Comparison of ENCODE assay signal across 8 cellular contexts in the genomic region with DNA sequence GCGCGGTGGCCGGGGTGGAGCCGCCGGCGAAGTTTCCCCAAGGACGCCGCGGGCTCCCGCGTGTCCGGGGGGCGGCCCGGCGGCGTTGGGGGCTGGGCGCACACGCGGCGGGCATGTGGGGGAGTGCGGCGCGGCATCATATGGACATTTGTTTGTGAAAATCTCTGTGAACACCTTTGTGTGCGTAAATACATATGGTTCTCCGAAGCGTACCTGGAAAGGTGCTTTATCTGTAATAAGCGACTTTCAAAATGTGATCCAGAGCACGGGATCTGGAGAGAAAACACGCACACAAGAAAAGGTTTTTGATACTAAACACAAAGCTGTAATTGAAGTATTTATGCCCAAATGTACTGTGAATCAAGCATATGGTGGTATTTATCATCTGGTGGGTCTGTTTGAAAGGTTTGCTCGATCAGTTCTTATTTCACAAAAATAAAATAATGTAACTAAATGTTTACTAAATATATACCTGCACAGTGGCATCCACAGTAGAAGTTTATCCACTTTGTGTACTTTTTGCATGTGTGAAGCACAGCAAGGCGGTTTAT. TPM values are rescaled to one million over a fixed set of nuclear protein-coding genes. Genes with fewer than 3 reads are reported as not detected.
DNase-seq lines count a peak whose midpoint lies in the region; ATAC-seq, FAIRE-seq and TF ChIP-seq lines count a peak whose summit lies in the region.

No MANE protein-coding gene starts in this region.

- no peaks in the 10 kb centered on the region for H3K9me2 ChIP-seq in Loucy (replicated peaks; ENCODE audit: low read depth, low read length)

- H3K9ac ChIP-seq in Loucy (ENCODE audit: low read depth, low read length, poor library complexity, severe bottlenecking): peak overlapping the region; percentile 83
- H3K9ac ChIP-seq in mammary epithelial cell (ENCODE audit: insufficient read depth, low read length): peak overlapping the region; percentile 78

- 19% methylated on average over 10 of the region's 31 CpGs for WGBS in mammary epithelial cell (ENCODE audit: low coverage, missing lambda C conversion rate)

- peak overlapping the region; percentile 70 for H3K4me3 Mint-ChIP-seq in Calu3 (ENCODE audit: low read depth, unreplicated experiment)

- H3K27me3 ChIP-seq in Loucy (ENCODE audit: insufficient read depth, low read length, poor library complexity, severe bottlenecking): no peaks in the 10 kb centered on the region
- H3K27me3 ChIP-seq in mammary epithelial cell (ENCODE audit: insufficient read depth, low read length): no peaks in the 10 kb centered on the region

- H3K79me2 ChIP-seq in Loucy (ENCODE audit: insufficient read depth, low read length): peaks cover 45% of the 10 kb centered on the region
- H3K79me2 ChIP-seq in mammary epithelial cell (ENCODE audit: insufficient read depth, low read length): peaks cover 38% of the 10 kb centered on the region

- TF ChIP-seq CTCF in Calu3 (IDR thresholded peaks at IDR 0.05; ENCODE audit: unreplicated experiment) (no peak), Loucy (conservative IDR thresholded peaks at IDR 0.05; ENCODE audit: low read length) (no peak), mammary epithelial cell (conservative IDR thresholded peaks at IDR 0.05 in 1 of 2, IDR thresholded peaks at IDR 0.05 in 1 of 2; ENCODE audit: extremely low read depth in 1 of 2, insufficient read depth in 1 of 2, low read depth in 1 of 2, low read length in 2 of 2) (no peak), mucosa of descending colon (IDR thresholded peaks at IDR 0.05) (no peak)

- peaks cover 29% of the 10 kb centered on the region for H4K20me1 ChIP-seq in Loucy (ENCODE audit: insufficient read depth, low read length, poor library complexity, severe bottlenecking)
- no peaks in the 10 kb centered on the region for H4K20me1 ChIP-seq in mammary epithelial cell (ENCODE audit: insufficient read depth, low read length)

- H3K36me3 ChIP-seq in Loucy (ENCODE audit: insufficient read depth, low read length): no peaks in the 10 kb centered on the region; the same call in 1 of the 2 replicates
- H3K36me3 ChIP-seq in mammary epithelial cell (ENCODE audit: insufficient read depth, low read length): no peaks in the 10 kb centered on the region
- H3K36me3 ChIP-seq in mucosa of descending colon (ENCODE audit: low read depth): no peaks in the 10 kb centered on the region

- no peak for ATAC-seq in mucosa of descending colon
- no peak for ATAC-seq in GM21786 (IDR thresholded peaks at IDR 0.05; ENCODE audit: unreplicated experiment)
- no peak for ATAC-seq in GM19328 (IDR thresholded peaks at IDR 0.05; ENCODE audit: unreplicated experiment)

- peaks cover 32% of the 10 kb centered on the region for H3K4me1 Mint-ChIP-seq in Calu3 (ENCODE audit: low read depth, unreplicated experiment)

- H3F3A ChIP-seq in Loucy (ENCODE audit: low read depth): peaks cover 10% of the 10 kb centered on the region; the same call in 1 of the 2 replicates

- peak overlapping the region; percentile 76 for H3K4me3 ChIP-seq in Loucy (ENCODE audit: low read length, poor library complexity, severe bottlenecking)
- peak overlapping the region; percentile 50 to 55 (median 51) for H3K4me3 ChIP-seq in mammary epithelial cell (replicated peaks in 1 of 3; ENCODE audit: insufficient read depth in 1 of 3, low read depth in 2 of 3, low read length in 3 of 3)
- peak overlapping the region; percentile 17 for H3K4me3 ChIP-seq in mucosa of descending colon

- in situ Hi-C loops in mammary epithelial cell (cut with MboI; ENCODE audit: low sequenced_read_pairs in 2 of 2): loop anchor here (10.0 to 25.0 kb wide), 4 partner anchors 157 to 389 kb away; no protein-coding TSS in a partner anchor

- H3K27ac Mint-ChIP-seq in Calu3 (ENCODE audit: unreplicated experiment): peak overlapping the region; percentile 34

- dilution Hi-C loops in mammary epithelial cell (cut with HindIII; ENCODE audit: low sequenced_read_pairs): loop anchor here (5.0 kb wide), 1 partner anchor 159 kb away; no protein-coding TSS in a partner anchor

- H3K36me3 Mint-ChIP-seq in Calu3 (ENCODE audit: insufficient read depth, unreplicated experiment): peaks cover 54% of the 10 kb centered on the region

- H3K4me1 ChIP-seq in Loucy (ENCODE audit: insufficient read depth, low read length, poor library complexity, severe bottlenecking): peaks cover 61% of the 10 kb centered on the region
- peaks cover 12% of the 10 kb centered on the region for H3K4me1 ChIP-seq in mammary epithelial cell (ENCODE audit: insufficient read depth, low read length)
- H3K4me1 ChIP-seq in mucosa of descending colon (ENCODE audit: low read depth): peaks cover 17% of the 10 kb centered on the region

- BruUV-seq in Calu3 (replicated peaks; lab: Mats Ljungman, UMichigan) (TSS peak; percentile 78), mammary epithelial cell (replicated peaks; lab: Mats Ljungman, UMichigan) (TSS peak; percentile 19)

- FAIRE-seq in frontal cortex (lab: Jason Lieb, UNC): no peak

- no peak for DNase-seq in Calu3
- no peak for DNase-seq in mammary epithelial cell
- no peak for DNase-seq in mucosa of descending colon
- DNase-seq in frontal cortex (ENCODE audit: low spot score in 2 of 2): no peak
- no peak for DNase-seq in NCI-H226

- H3K4me2 ChIP-seq in Loucy (ENCODE audit: low read depth, low read length, poor library complexity, severe bottlenecking): peak overlapping the region; percentile 95
- H3K4me2 ChIP-seq in mammary epithelial cell (ENCODE audit: insufficient read depth, low read depth, low read length): peak overlapping the region; percentile 90

- peak overlapping the region; percentile 78 for H3K27ac ChIP-seq in mammary epithelial cell (ENCODE audit: insufficient read depth, low read depth, low read length)

- H3K9me3 ChIP-seq in Loucy (ENCODE audit: insufficient read depth, low read depth, low read length) (no peaks in the 10 kb centered on the region), mammary epithelial cell (replicated peaks; ENCODE audit: insufficient read depth, low read length) (no peaks in the 10 kb centered on the region), mucosa of descending colon (no peaks in the 10 kb centered on the region)

- peak overlapping the region; percentile 66; the same call in 1 of the 2 replicates for H2AFZ ChIP-seq in Loucy (ENCODE audit: low read length)
- H2AFZ ChIP-seq in mammary epithelial cell (ENCODE audit: low read depth, low read length): peak overlapping the region; percentile 85

- intact Hi-C loops in Calu3 (cut with micrococcal nuclease; ENCODE audit: unreplicated experiment): loop anchor here (1.0 to 10.0 kb wide), 7 partner anchors 103 to 1127 kb away; no protein-coding TSS in a partner anchor
- intact Hi-C loops in mammary epithelial cell (cut with micrococcal nuclease): loop anchor here (1.0 to 10.0 kb wide), 9 partner anchors 94 to 1127 kb away; no protein-coding TSS in a partner anchor
- intact Hi-C loops in mucosa of descending colon (cut with DNase I, micrococcal nuclease): loop anchor here (2.0 to 10.0 kb wide), 5 partner anchors 133 to 1187 kb away; no protein-coding TSS in a partner anchor

- no peaks in the 10 kb centered on the region for H3K27me3 Mint-ChIP-seq in Calu3 (ENCODE audit: unreplicated experiment)

- CTCF ChIA-PET in Calu3 (lab: Charles Lee) (interaction anchor here (0.6 to 1.5 kb wide), 10 partner anchors 46 to 421 kb away, joined by 3 to 10 read pairs (median 4); no protein-coding TSS in a partner anchor), mammary epithelial cell (lab: Charles Lee; ENCODE audit: low non-redundant PET) (interaction anchor here (0.5 to 0.7 kb wide), 2 partner anchors 16 to 376 kb away, joined by 6 to 20 read pairs; no protein-coding TSS in a partner anchor)

- no peaks in the 10 kb centered on the region for H3K9me3 Mint-ChIP-seq in Calu3 (ENCODE audit: low read depth, unreplicated experiment)

RNA-seq across cellular contexts. Expression of a gene that starts 0.7 kb away (rescaled TPM):
- total RNA-seq in Calu3 (2022): 199 and 206 TPM in 2 replicates
- total RNA-seq in mammary epithelial cell: 100 to 1,000 TPM; 157 to 187 TPM
- polyA plus RNA-seq in mammary epithelial cell: 54.2 TPM
- polyA minus RNA-seq in mammary epithelial cell: 371 TPM
- total RNA-seq in mucosa of descending colon: 100 to 1,000 TPM; 175 to 200 (median 178) TPM
- 283 TPM for total RNA-seq in frontal cortex

Comparison
In these comparisons a context has a peak if more than half of its experiments do, and no peak if none do; other contexts are left out.
1. H3K4me3 ChIP-seq: peak in every context shown above with its lines; median percentile 76 in Loucy; 51 in mammary epithelial cell; 17 in mucosa of descending colon.